24 cellular contexts compared by ENCODE assay signal in genomic region chr15:29401644-29402043, GRCh38.
"Had no signal": no experiment of that assay in that cellular context is flagged by ENCODE, and none has a peak within 500 bp of the region (broad histone marks: within the 10 kb centered on the region; RNA-seq: fewer than 3 reads in every experiment).

No MANE protein-coding gene starts in this region.

- ATAC-seq: foreskin keratinocyte; lower lobe of right lung; pancreas; right lobe of liver; stimulated activated effector memory CD8-positive, alpha-beta T cell treated with anti-CD3 and anti-CD28 coated beads, Interleukin-12 subunit alpha, Interleukin-12 subunit beta, amount 100 ng/mL, for 72 hours had no signal

- H3K4me1 ChIP-seq: foreskin keratinocyte, left ventricle myocardium inferior, lower lobe of right lung, pancreas, right lobe of liver, testis had no signal

- H3K27ac ChIP-seq: coronary artery, foreskin keratinocyte, left ventricle myocardium inferior, lower lobe of right lung, pancreas, right lobe of liver, testis, transverse colon had no signal

- H3K4me3 Mint-ChIP-seq: endodermal cell; memory B cell; mesothelial cell of epicardium; naive B cell; nephron; stimulated activated effector memory CD8-positive, alpha-beta T cell treated with anti-CD3 and anti-CD28 coated beads, Interleukin-12 subunit alpha, Interleukin-12 subunit beta, amount 100 ng/mL, for 72 hours; stimulated activated naive CD8-positive, alpha-beta T cell treated with anti-CD3 and anti-CD28 coated beads, Interleukin-15, Interleukin-2, amounts not matched to agents 100 ng/mL and 50 ng/mL, for 24 hours had no signal

- H3K4me3 ChIP-seq: coronary artery, left ventricle myocardium inferior, lower lobe of right lung, pancreas, right lobe of liver, testis, transverse colon had no signal

- H3K27me3 Mint-ChIP-seq: progenitor cell of endocrine pancreas had no signal

- H3K36me3 Mint-ChIP-seq: memory B cell; mesothelial cell of epicardium; naive B cell; stimulated activated effector memory CD8-positive, alpha-beta T cell treated with anti-CD3 and anti-CD28 coated beads, Interleukin-12 subunit alpha, Interleukin-12 subunit beta, amount 100 ng/mL, for 72 hours had no signal

- DNase-seq: effector CD4-positive, alpha-beta T cell; endodermal cell; erythroblast; foreskin keratinocyte; head of caudate nucleus; hippocampal formation; left ventricle myocardium inferior; lower lobe of right lung; naive B cell; occipital lobe; pancreas; retina; right lobe of liver; stimulated activated CD4-positive, alpha-beta T cell treated with anti-CD3 and anti-CD28 coated beads, Interleukin-4, amount 100 ng/mL, for 1 hour; stimulated activated CD8-positive, alpha-beta memory T cell treated with anti-CD3 and anti-CD28 coated beads, Interleukin-4, amount 100 ng/mL, for 48 hours; testis; transverse colon had no signal

- H3K27me3 ChIP-seq: foreskin keratinocyte, pancreas, right lobe of liver, testis, transverse colon had no signal

- H3K4me1 Mint-ChIP-seq: mesothelial cell of epicardium; nephron; stimulated activated effector memory CD8-positive, alpha-beta T cell treated with anti-CD3 and anti-CD28 coated beads, Interleukin-12 subunit alpha, Interleukin-12 subunit beta, amount 100 ng/mL, for 72 hours had no signal

- H3K9me3 ChIP-seq: left ventricle myocardium inferior, lower lobe of right lung, pancreas, right lobe of liver, testis, transverse colon had no signal

- H3K36me3 ChIP-seq: left ventricle myocardium inferior, lower lobe of right lung, pancreas, right lobe of liver, transverse colon had no signal

- H3K27ac Mint-ChIP-seq: endodermal cell; memory B cell; mesothelial cell of epicardium; naive B cell; nephron; progenitor cell of endocrine pancreas; stimulated activated effector memory CD8-positive, alpha-beta T cell treated with anti-CD3 and anti-CD28 coated beads, Interleukin-12 subunit alpha, Interleukin-12 subunit beta, amount 100 ng/mL, for 72 hours; stimulated activated naive CD8-positive, alpha-beta T cell treated with anti-CD3 and anti-CD28 coated beads, Interleukin-15, Interleukin-2, amounts not matched to agents 100 ng/mL and 50 ng/mL, for 24 hours had no signal
